Comparison of ENCODE assay signal across 15 cellular contexts in genomic region chr14:74771409-74771808, GRCh38. TPM values are rescaled to one million over a fixed set of nuclear protein-coding genes. Genes with fewer than 3 reads are reported as not detected.
DNase-seq lines count a peak whose midpoint lies in the region; ATAC-seq, FAIRE-seq and TF ChIP-seq lines count a peak whose summit lies in the region.
"Had no signal": no experiment of that assay in that cellular context is flagged by ENCODE, and none has a peak within 500 bp of the region (broad histone marks: within the 10 kb centered on the region; RNA-seq: fewer than 3 reads in every experiment).

No MANE protein-coding gene starts in this region.

- H3K36me3 ChIP-seq in HepG2 (replicated peaks in 1 of 2; ENCODE audit: control insufficient read depth in 1 of 2, insufficient read depth in 2 of 2, low read length in 2 of 2): peaks cover 4 to 20% of the 10 kb centered on the region in 2 experiments
- H3K36me3 ChIP-seq in right lobe of liver: peaks cover 0 to 1% (median under 1%) of the 10 kb centered on the region in 4 donors
- peaks cover 20% of the 10 kb centered on the region; the same call in 1 of the 2 replicates for H3K36me3 ChIP-seq in Loucy (ENCODE audit: insufficient read depth, low read length)

- H3K4me2 ChIP-seq in HepG2 (ENCODE audit: low read depth, low read length) (no peak overlapping the region), Loucy (ENCODE audit: low read depth, low read length, poor library complexity, severe bottlenecking) (peak overlapping the region; percentile 39)

- ATAC-seq in HepG2 (no peak), right lobe of liver (no peak), HG03378 (IDR thresholded peaks at IDR 0.05; ENCODE audit: unreplicated experiment) (no peak)

- no peak overlapping the region for H3K9ac ChIP-seq in HepG2 (ENCODE audit: insufficient read depth, low read depth, low read length)
- H3K9ac ChIP-seq in Loucy (ENCODE audit: low read depth, low read length, poor library complexity, severe bottlenecking): no peak overlapping the region

- TF ChIP-seq CTCF in HepG2 (CRISPR knock-in tag; IDR thresholded peaks at IDR 0.05): no peak
- no peak for TF ChIP-seq CTCF in right lobe of liver (IDR thresholded peaks at IDR 0.05)
- no peak for TF ChIP-seq CTCF in Loucy (conservative IDR thresholded peaks at IDR 0.05; ENCODE audit: low read length)

- no peak for TF ChIP-seq EP300 in HepG2 (IDR thresholded peaks at IDR 0.05; ENCODE audit: low read depth in 2 of 2, low read length in 2 of 2)
- no peak for TF ChIP-seq EP300 in HepG2 (CRISPR knock-in tag; IDR thresholded peaks at IDR 0.05; ENCODE audit: borderline replicate concordance)

- TF ChIP-seq POLR2A in HepG2 (IDR thresholded peaks at IDR 0.05; ENCODE audit: insufficient read depth in 1 of 2, low read depth in 2 of 2, low read length in 2 of 2) (no peak), right lobe of liver (IDR thresholded peaks at IDR 0.05) (no peak), erythroblast (IDR thresholded peaks at IDR 0.05; ENCODE audit: low read length) (no peak)

- no peak overlapping the region for H3K4me3 ChIP-seq in HepG2 (replicated peaks in 1 of 3; ENCODE audit: insufficient read depth in 1 of 3, low read depth in 2 of 3, low read length in 3 of 3)
- H3K4me3 ChIP-seq in right lobe of liver: no peak overlapping the region
- no peak overlapping the region for H3K4me3 ChIP-seq in Loucy (ENCODE audit: low read length, poor library complexity, severe bottlenecking)

- CTCF ChIA-PET in HepG2 (lab: Yijun Ruan, JAX; ENCODE audit: low intra/inter-chr PET ratio, low total read pairs): no interaction called here

- no peak overlapping the region for H3K27ac ChIP-seq in HepG2 (ENCODE audit: extremely low read length, insufficient read depth, low read length)
- H3K27ac ChIP-seq in right lobe of liver: no peak overlapping the region

- H3K79me2 ChIP-seq in HepG2 (ENCODE audit: insufficient read depth, low read length): peaks cover 69% of the 10 kb centered on the region
- H3K79me2 ChIP-seq in Loucy (ENCODE audit: insufficient read depth, low read length): peaks cover 97% of the 10 kb centered on the region

- in situ Hi-C loops in HepG2 (cut with HindIII; ENCODE audit: extremely low pct_ligation_motif_present, low pct_unique_long_range_greater_than_20kb): no loop called here

- no peaks in the 10 kb centered on the region for H3K9me3 ChIP-seq in HepG2 (ENCODE audit: low read length)
- H3K9me3 ChIP-seq in right lobe of liver: no peaks in the 10 kb centered on the region
- H3K9me3 ChIP-seq in Loucy (ENCODE audit: insufficient read depth, low read depth, low read length): no peaks in the 10 kb centered on the region

- peaks cover 20% of the 10 kb centered on the region for H3K4me1 ChIP-seq in HepG2 (ENCODE audit: insufficient read depth, low read length)
- H3K4me1 ChIP-seq in right lobe of liver: no peaks in the 10 kb centered on the region
- peaks cover 30% of the 10 kb centered on the region for H3K4me1 ChIP-seq in Loucy (ENCODE audit: insufficient read depth, low read length, poor library complexity, severe bottlenecking)

- BruUV-seq in HepG2 (replicated peaks; lab: Mats Ljungman, UMichigan): no TSS peak

- no peak for DNase-seq in HepG2 (ENCODE audit: low spot score)
- DNase-seq in right lobe of liver: no peak
- DNase-seq in erythroblast (lab: John Stamatoyannopoulos, UW): peak; percentile 32 to 80
- DNase-seq in NCI-H2171 treated with DMSO at 0.1 percent for 48 hours (lab: John Stamatoyannopoulos, UW): no peak
- no peak for DNase-seq in cerebellar nuclear complex (lab: John Stamatoyannopoulos, UW)
- DNase-seq: DMS79 treated with DMSO at 0.1 percent for 48 hours, KBM-7, NCI-H1436, NCI-H2029, NCI-H774, RPMI8226, SIG-M5 had no signal

- no peaks in the 10 kb centered on the region for H3K27me3 ChIP-seq in HepG2 (ENCODE audit: control insufficient read depth in 1 of 2, insufficient read depth in 2 of 2, low read length in 2 of 2)
- H3K27me3 ChIP-seq in right lobe of liver: no peaks in the 10 kb centered on the region
- no peaks in the 10 kb centered on the region for H3K27me3 ChIP-seq in Loucy (ENCODE audit: insufficient read depth, low read length, poor library complexity, severe bottlenecking)

- H2AFZ ChIP-seq in HepG2 (ENCODE audit: low read length) (no peak overlapping the region), Loucy (ENCODE audit: low read length) (no peak overlapping the region)

- peaks cover 6% of the 10 kb centered on the region; the same call in 1 of the 2 replicates for H4K20me1 ChIP-seq in HepG2 (ENCODE audit: insufficient read depth, low read length)
- H4K20me1 ChIP-seq in Loucy (ENCODE audit: insufficient read depth, low read length, poor library complexity, severe bottlenecking): peaks cover 76% of the 10 kb centered on the region

- no peak for FAIRE-seq in HepG2 (lab: Jason Lieb, UNC)
- FAIRE-seq: H54 had no signal

- 92% methylated on average over 5 of the region's 5 CpGs for WGBS in HepG2 (ENCODE audit: low lambda C conversion rate)
- WGBS in right lobe of liver (ENCODE audit: insufficient coverage, low coverage, low lambda C conversion rate, missing lambda C conversion rate): 81% methylated on average over 5 of the region's 5 CpGs

- POLR2A ChIA-PET in HepG2 (lab: Yijun Ruan, JAX): no interaction called here

- no peaks in the 10 kb centered on the region for H3K9me2 ChIP-seq in Loucy (replicated peaks; ENCODE audit: low read depth, low read length)

- no peak for TF ChIP-seq RAD21 in HepG2 (CRISPR knock-in tag; IDR thresholded peaks at IDR 0.05)

- intact Hi-C loops in HepG2 (cut with micrococcal nuclease; ENCODE audit: unreplicated experiment): no loop called here
- intact Hi-C loops in right lobe of liver (cut with DNase I): no loop called here

- H3F3A ChIP-seq in Loucy (ENCODE audit: low read depth): no peaks in the 10 kb centered on the region

RNA-seq across cellular contexts. Expression of gene YLPM1, which starts 8.3 kb away (rescaled TPM):
- 21.9 and 37.6 TPM in 2 replicates for total RNA-seq in HepG2 (2016; rRNA removed; fragmentation: Illumina TruSeq; extraction: Trizol)
- total RNA-seq in HepG2 (2016; cell fraction: cytosol; rRNA removed; fragmentation: Illumina TruSeq; extraction: Trizol; ENCODE audit: low read depth): 6.3 and 7.4 TPM in 2 replicates
- 19.0 and 31.8 TPM in 2 replicates for total RNA-seq in HepG2 (2016; cell fraction: insoluble cytoplasmic fraction; rRNA removed; fragmentation: Illumina TruSeq; extraction: Trizol)
- total RNA-seq in HepG2 (2016; cell fraction: membrane; rRNA removed; fragmentation: Illumina TruSeq; extraction: Trizol): 10.5 and 12.6 TPM in 2 replicates
- 76.0 and 88.2 TPM in 2 replicates for total RNA-seq in HepG2 (2016; cell fraction: nucleus; rRNA removed; fragmentation: Illumina TruSeq; extraction: Trizol)
- 6.0 and 6.7 TPM in 2 replicates for polyA plus RNA-seq in HepG2 (2011; rRNA removed)
- 1.8 and 2.8 TPM in 2 replicates for polyA plus RNA-seq in HepG2 (2011; cell fraction: cytosol; rRNA removed)
- 20.6 and 28.5 TPM in 2 replicates for polyA plus RNA-seq in HepG2 (2011; cell fraction: nucleus; rRNA removed)
- 24.4 and 27.8 TPM in 2 replicates for polyA plus RNA-seq in HepG2 (2012)
- 1.3 and 1.4 TPM in 2 replicates for polyA plus RNA-seq in HepG2 (2016; cell fraction: cytosol; fragmentation: Illumina TruSeq; extraction: Trizol; ENCODE audit: low read depth)
- 27.6 and 35.4 TPM in 2 replicates for polyA plus RNA-seq in HepG2 (2016; cell fraction: insoluble cytoplasmic fraction; fragmentation: Illumina TruSeq; extraction: Trizol; ENCODE audit: low read depth)
- 3.1 and 3.4 TPM in 2 replicates for polyA plus RNA-seq in HepG2 (2016; cell fraction: membrane; fragmentation: Illumina TruSeq; extraction: Trizol; ENCODE audit: low read depth)
- 49.4 and 52.2 TPM in 2 replicates for polyA plus RNA-seq in HepG2 (2016; cell fraction: nucleus; fragmentation: Illumina TruSeq; extraction: Trizol; ENCODE audit: insufficient read depth, low read depth)
- polyA minus RNA-seq in HepG2 (2011; rRNA and poly(A)+ RNA removed; ENCODE audit: low replicate concordance): 10.9 and 19.3 TPM in 2 replicates
- polyA minus RNA-seq in HepG2 (2011; cell fraction: cytosol; rRNA and poly(A)+ RNA removed): 8.6 and 10.9 TPM in 2 replicates
- 87.4 and 90.9 TPM in 2 replicates for polyA minus RNA-seq in HepG2 (2011; cell fraction: nucleus; rRNA and poly(A)+ RNA removed)
- total RNA-seq in right lobe of liver: 10 to 100 TPM; 14.8 to 20.0 (median 17.1) TPM

RNA-seq across cellular contexts. Expression of gene FCF1, which starts 58.5 kb away (rescaled TPM):
- total RNA-seq in HepG2 (2016; rRNA removed; fragmentation: Illumina TruSeq; extraction: Trizol): 44.4 and 70.8 TPM in 2 replicates
- total RNA-seq in HepG2 (2016; cell fraction: cytosol; rRNA removed; fragmentation: Illumina TruSeq; extraction: Trizol; ENCODE audit: low read depth): 6.5 and 7.9 TPM in 2 replicates
- 47.2 and 70.6 TPM in 2 replicates for total RNA-seq in HepG2 (2016; cell fraction: insoluble cytoplasmic fraction; rRNA removed; fragmentation: Illumina TruSeq; extraction: Trizol)
- 22.9 and 29.1 TPM in 2 replicates for total RNA-seq in HepG2 (2016; cell fraction: membrane; rRNA removed; fragmentation: Illumina TruSeq; extraction: Trizol)
- total RNA-seq in HepG2 (2016; cell fraction: nucleus; rRNA removed; fragmentation: Illumina TruSeq; extraction: Trizol): 23.9 and 25.1 TPM in 2 replicates
- 26.2 and 31.0 TPM in 2 replicates for polyA plus RNA-seq in HepG2 (2011; rRNA removed)
- polyA plus RNA-seq in HepG2 (2011; cell fraction: cytosol; rRNA removed): 14.5 and 24.4 TPM in 2 replicates
- 9.2 and 12.3 TPM in 2 replicates for polyA plus RNA-seq in HepG2 (2011; cell fraction: nucleus; rRNA removed)
- 25.9 and 41.2 TPM in 2 replicates for polyA plus RNA-seq in HepG2 (2012)
- polyA plus RNA-seq in HepG2 (2016; cell fraction: cytosol; fragmentation: Illumina TruSeq; extraction: Trizol; ENCODE audit: low read depth): 7.5 and 8.5 TPM in 2 replicates
- polyA plus RNA-seq in HepG2 (2016; cell fraction: insoluble cytoplasmic fraction; fragmentation: Illumina TruSeq; extraction: Trizol; ENCODE audit: low read depth): 72.6 and 86.3 TPM in 2 replicates
- polyA plus RNA-seq in HepG2 (2016; cell fraction: membrane; fragmentation: Illumina TruSeq; extraction: Trizol; ENCODE audit: low read depth): 20.0 and 20.7 TPM in 2 replicates
- polyA plus RNA-seq in HepG2 (2016; cell fraction: nucleus; fragmentation: Illumina TruSeq; extraction: Trizol; ENCODE audit: insufficient read depth, low read depth): 34.0 and 37.4 TPM in 2 replicates
- polyA minus RNA-seq in HepG2 (2011; rRNA and poly(A)+ RNA removed; ENCODE audit: low replicate concordance): 7.2 and 30.7 TPM in 2 replicates
- 20.0 TPM in 2 replicates for polyA minus RNA-seq in HepG2 (2011; cell fraction: cytosol; rRNA and poly(A)+ RNA removed)
- 15.7 and 17.8 TPM in 2 replicates for polyA minus RNA-seq in HepG2 (2011; cell fraction: nucleus; rRNA and poly(A)+ RNA removed)
- total RNA-seq in right lobe of liver: 10 to 100 TPM; 19.4 to 25.7 (median 22.5) TPM

RNA-seq across cellular contexts. Expression of gene AREL1, which starts 58.5 kb away (rescaled TPM):
- total RNA-seq in HepG2 (2016; rRNA removed; fragmentation: Illumina TruSeq; extraction: Trizol): 18.4 and 21.3 TPM in 2 replicates
- total RNA-seq in HepG2 (2016; cell fraction: cytosol; rRNA removed; fragmentation: Illumina TruSeq; extraction: Trizol; ENCODE audit: low read depth): 3.5 TPM in 2 replicates
- total RNA-seq in HepG2 (2016; cell fraction: insoluble cytoplasmic fraction; rRNA removed; fragmentation: Illumina TruSeq; extraction: Trizol): 19.8 and 20.9 TPM in 2 replicates
- total RNA-seq in HepG2 (2016; cell fraction: membrane; rRNA removed; fragmentation: Illumina TruSeq; extraction: Trizol): 9.2 and 9.5 TPM in 2 replicates
- 26.2 and 29.2 TPM in 2 replicates for total RNA-seq in HepG2 (2016; cell fraction: nucleus; rRNA removed; fragmentation: Illumina TruSeq; extraction: Trizol)
- 25.4 and 29.6 TPM in 2 replicates for polyA plus RNA-seq in HepG2 (2011; rRNA removed)
- 24.2 and 28.0 TPM in 2 replicates for polyA plus RNA-seq in HepG2 (2011; cell fraction: cytosol; rRNA removed)
- polyA plus RNA-seq in HepG2 (2011; cell fraction: nucleus; rRNA removed): 48.2 and 52.6 TPM in 2 replicates
- 12.5 and 16.0 TPM in 2 replicates for polyA plus RNA-seq in HepG2 (2012)
- 1.2 TPM in 2 replicates for polyA plus RNA-seq in HepG2 (2016; cell fraction: cytosol; fragmentation: Illumina TruSeq; extraction: Trizol; ENCODE audit: low read depth)
- 14.8 and 15.3 TPM in 2 replicates for polyA plus RNA-seq in HepG2 (2016; cell fraction: insoluble cytoplasmic fraction; fragmentation: Illumina TruSeq; extraction: Trizol; ENCODE audit: low read depth)
- polyA plus RNA-seq in HepG2 (2016; cell fraction: membrane; fragmentation: Illumina TruSeq; extraction: Trizol; ENCODE audit: low read depth): 4.1 and 4.7 TPM in 2 replicates
- polyA plus RNA-seq in HepG2 (2016; cell fraction: nucleus; fragmentation: Illumina TruSeq; extraction: Trizol; ENCODE audit: insufficient read depth, low read depth): 26.0 and 27.0 TPM in 2 replicates
- polyA minus RNA-seq in HepG2 (2011; rRNA and poly(A)+ RNA removed; ENCODE audit: low replicate concordance): 135 and 167 TPM in 2 replicates
- polyA minus RNA-seq in HepG2 (2011; cell fraction: cytosol; rRNA and poly(A)+ RNA removed): 14.9 and 19.7 TPM in 2 replicates
- 60.0 and 62.0 TPM in 2 replicates for polyA minus RNA-seq in HepG2 (2011; cell fraction: nucleus; rRNA and poly(A)+ RNA removed)
- 10 to 100 TPM; 12.7 to 17.9 (median 15.9) TPM for total RNA-seq in right lobe of liver

Comparison
In these comparisons a context has a peak if more than half of its experiments do, and no peak if none do; other contexts are left out.
1. DNase-seq: peak in erythroblast (2 of 2); none in HepG2 (single experiment), right lobe of liver (0 of 3), NCI-H2171 treated with DMSO at 0.1 percent for 48 hours (single experiment) and cerebellar nuclear complex (0 of 2).